ENCODE assay signal across 17 cellular contexts in the genomic region with DNA sequence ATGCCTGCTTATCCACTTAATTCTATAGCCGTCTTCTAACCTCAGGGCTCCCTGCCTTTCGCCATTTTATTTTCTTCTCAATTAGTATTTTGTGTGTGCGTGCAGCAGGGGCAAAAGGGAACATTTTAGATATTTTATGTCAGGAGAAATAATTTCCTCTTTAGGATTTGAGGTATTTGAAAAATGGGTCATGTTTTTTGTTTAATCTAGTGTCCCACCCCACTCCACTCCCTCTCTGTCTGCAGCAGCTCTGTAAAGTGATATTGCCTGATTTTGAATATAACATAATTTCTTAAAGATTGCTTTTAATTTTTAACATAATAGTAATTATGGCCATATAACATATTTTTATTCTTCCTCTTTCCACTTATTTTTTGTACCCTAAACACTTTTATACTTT.
DNase-seq lines count a peak whose midpoint lies in the region; ATAC-seq, FAIRE-seq and TF ChIP-seq lines count a peak whose summit lies in the region.
"Had no signal": no experiment of that assay in that cellular context is flagged by ENCODE, and none has a peak within 500 bp of the region (broad histone marks: within the 10 kb centered on the region; RNA-seq: fewer than 3 reads in every experiment).

No MANE protein-coding gene starts in this region.

- H2AK5ac ChIP-seq in IMR-90 (ENCODE audit: low read depth, low read length) = no peak overlapping the region

- 0 out of 3 replicates have a peak overlapping the region, but pooled peaks have one; percentile 64 for H2BK15ac ChIP-seq in IMR-90 (ENCODE audit: low read depth, low read length)

- H3K18ac ChIP-seq in IMR-90 (ENCODE audit: low read depth, low read length) = no peak overlapping the region

- H3K27me3 ChIP-seq in IMR-90 (ENCODE audit: control insufficient read depth, insufficient read depth, low read length) (no peaks in the 10 kb centered on the region), astrocyte (ENCODE audit: insufficient read depth, low read length) (no peaks in the 10 kb centered on the region), foreskin keratinocyte (no peaks in the 10 kb centered on the region), heart left ventricle (no peaks in the 10 kb centered on the region)

- H3K4me1 ChIP-seq in IMR-90 (ENCODE audit: control insufficient read depth, insufficient read depth, low read length) (peaks cover 7% of the 10 kb centered on the region), astrocyte (ENCODE audit: insufficient read depth, low read length) (peaks cover 16% of the 10 kb centered on the region), foreskin keratinocyte (peaks cover 28% of the 10 kb centered on the region), heart left ventricle (no peaks in the 10 kb centered on the region)

- TF ChIP-seq CTCF in IMR-90 (conservative IDR thresholded peaks at IDR 0.05; ENCODE audit: low read depth, low read length) (no peak), astrocyte (IDR thresholded peaks at IDR 0.05; ENCODE audit: insufficient read depth, low read depth, low read length) (no peak), foreskin keratinocyte (conservative IDR thresholded peaks at IDR 0.05) (no peak), heart left ventricle (IDR thresholded peaks at IDR 0.05) (no peak)

- TF ChIP-seq RAD21 in IMR-90 (IDR thresholded peaks at IDR 0.05; ENCODE audit: low read length) = no peak

- H3K9ac ChIP-seq in IMR-90 (ENCODE audit: low read depth, low read length) (no peak overlapping the region), astrocyte (ENCODE audit: low read length) (no peak overlapping the region)

- H3K4me3 Mint-ChIP-seq in astrocyte (ENCODE audit: unreplicated experiment) = no peak overlapping the region
- H3K4me3 Mint-ChIP-seq: CD14-positive monocyte, H9, T-cell had no signal

- H3K14ac ChIP-seq in IMR-90 (replicated peaks; ENCODE audit: low read depth, low read length) = no peak overlapping the region

- BruUV-seq in IMR-90 (replicated peaks; lab: Mats Ljungman, UMichigan) = no TSS peak

- no peaks in the 10 kb centered on the region for H4K20me1 ChIP-seq in IMR-90 (ENCODE audit: insufficient read depth, low read length)
- no peaks in the 10 kb centered on the region for H4K20me1 ChIP-seq in astrocyte (ENCODE audit: insufficient read depth, low read length)

- no peak overlapping the region for H3K23ac ChIP-seq in IMR-90 (ENCODE audit: low read depth, low read length)

- no peak overlapping the region for H3K4me2 ChIP-seq in IMR-90 (ENCODE audit: low read depth, low read length)
- no peak overlapping the region for H3K4me2 ChIP-seq in astrocyte (ENCODE audit: low read length)

- peak overlapping the region; percentile 54; the same call in 1 of the 2 replicates for H3K4ac ChIP-seq in IMR-90 (ENCODE audit: low read depth, low read length)

- H3K27ac ChIP-seq in IMR-90 (ENCODE audit: insufficient read depth, low read length) (no peak overlapping the region), astrocyte (ENCODE audit: low read depth, low read length) (no peak overlapping the region), foreskin keratinocyte (peak overlapping the region; percentile 58), heart left ventricle (no peak overlapping the region)

- ATAC-seq in IMR-90 (ENCODE audit: low read depth) (no peak), foreskin keratinocyte (no peak), heart left ventricle (no peak), GM21717 (IDR thresholded peaks at IDR 0.05; ENCODE audit: unreplicated experiment) (no peak), HG02759 (IDR thresholded peaks at IDR 0.05; ENCODE audit: unreplicated experiment) (no peak)
- ATAC-seq: T-cell had no signal

- H4K91ac ChIP-seq in IMR-90 (ENCODE audit: insufficient read depth, low read depth, low read length) = no peak overlapping the region; the same call in 1 of the 2 replicates

- H3K36me3 ChIP-seq in IMR-90 (ENCODE audit: control insufficient read depth, insufficient read depth, low read length) (no peaks in the 10 kb centered on the region), astrocyte (ENCODE audit: insufficient read depth, low read length) (no peaks in the 10 kb centered on the region), heart left ventricle (no peaks in the 10 kb centered on the region)

- H3K79me2 ChIP-seq in astrocyte (ENCODE audit: insufficient read depth, low read length) = no peaks in the 10 kb centered on the region

- peak overlapping the region; percentile 49 for H2BK20ac ChIP-seq in IMR-90 (ENCODE audit: low read depth, low read length)

- no peak overlapping the region for H4K5ac ChIP-seq in IMR-90 (ENCODE audit: low read depth, low read length)

- in situ Hi-C loops in IMR-90 (cut with MboI; ENCODE audit: low sequenced_read_pairs) = no loop called here

- POLR2A ChIA-PET in IMR-90 (lab: Charles Lee; ENCODE audit: unreplicated experiment) = no interaction called here

- CTCF ChIA-PET in IMR-90 (lab: Yijun Ruan, JAX) = no interaction called here

- H3K36me3 Mint-ChIP-seq in astrocyte (ENCODE audit: low read depth, unreplicated experiment) = no peaks in the 10 kb centered on the region
- H3K36me3 Mint-ChIP-seq: CD14-positive monocyte had no signal

- no peak overlapping the region for H3K27ac Mint-ChIP-seq in astrocyte (ENCODE audit: unreplicated experiment)
- H3K27ac Mint-ChIP-seq: CD14-positive monocyte, H9, T-cell had no signal

- H3K9me3 ChIP-seq in IMR-90 (ENCODE audit: control insufficient read depth, insufficient read depth, low read length) (no peaks in the 10 kb centered on the region), astrocyte (ENCODE audit: insufficient read depth, low read depth, low read length) (no peaks in the 10 kb centered on the region), heart left ventricle (no peaks in the 10 kb centered on the region)

- no peaks in the 10 kb centered on the region for H3K9me3 Mint-ChIP-seq in astrocyte (ENCODE audit: unreplicated experiment)
- H3K9me3 Mint-ChIP-seq: H9, T-cell had no signal

- H3K4me3 ChIP-seq in IMR-90 (ENCODE audit: insufficient read depth, low read depth, low read length) (no peak overlapping the region), astrocyte (ENCODE audit: insufficient read depth, low read depth, low read length) (no peak overlapping the region), heart left ventricle (no peak overlapping the region)

- TF ChIP-seq POLR2A in IMR-90 (IDR thresholded peaks at IDR 0.05; ENCODE audit: low read depth, low read length) = no peak
- no peak for TF ChIP-seq POLR2A in heart left ventricle (IDR thresholded peaks at IDR 0.05)

- intact Hi-C loops in IMR-90 (cut with micrococcal nuclease) = no loop called here
- intact Hi-C loops in heart left ventricle (cut with DNase I) = no loop called here

- FAIRE-seq in astrocyte (lab: Jason Lieb, UNC) = no peak
- FAIRE-seq: GM19239 had no signal

- H2BK120ac ChIP-seq in IMR-90 (ENCODE audit: low read depth, low read length) = peak overlapping the region; percentile 59; the same call in 1 of the 2 replicates

- no peak overlapping the region for H2AK9ac ChIP-seq in IMR-90 (replicated peaks; ENCODE audit: low read depth, low read length, poor library complexity)

- no peaks in the 10 kb centered on the region for H3K79me1 ChIP-seq in IMR-90 (ENCODE audit: low read depth in 1 of 2, low read length in 2 of 2)

- H3K56ac ChIP-seq in IMR-90 (ENCODE audit: extremely low read depth, insufficient read depth, low read length) = no peak overlapping the region

- 0 out of 4 replicates have a peak overlapping the region, but pooled peaks of 1 of the 2 experiments have one; percentile 12 for H4K8ac ChIP-seq in IMR-90 (ENCODE audit: low read depth in 2 of 2, low read length in 2 of 2)

- dilution Hi-C loops in IMR-90 (cut with HindIII; ENCODE audit: low sequenced_read_pairs, unreplicated experiment) = no loop called here

- no peak overlapping the region for H2BK5ac ChIP-seq in IMR-90 (ENCODE audit: low read depth, low read length, poor library complexity, severe bottlenecking)

- H2AFZ ChIP-seq in IMR-90 (replicated peaks; ENCODE audit: low read length, poor library complexity) (no peak overlapping the region), astrocyte (ENCODE audit: low read depth, low read length) (no peak overlapping the region)

- H3K27me3 Mint-ChIP-seq in astrocyte (ENCODE audit: low read depth, unreplicated experiment) = no peaks in the 10 kb centered on the region
- H3K27me3 Mint-ChIP-seq: T-cell had no signal

- H3K4me1 Mint-ChIP-seq in astrocyte (ENCODE audit: low read depth, unreplicated experiment) = peaks cover 27% of the 10 kb centered on the region
- H3K4me1 Mint-ChIP-seq: CD14-positive monocyte, T-cell had no signal

- DNase-seq in ELR (ENCODE audit: low read depth) (peak; percentile 42), IMR-90 (no peak), astrocyte (ENCODE audit: low read depth) (peak; percentile 12), foreskin keratinocyte (no peak), heart left ventricle (no peak), NCI-H2171 treated with DMSO at 0.1 percent for 48 hours (lab: John Stamatoyannopoulos, UW) (no peak)
- DNase-seq: AML-193, H9, NCI-H1105, NCI-H1694 treated with DMSO at 0.1 percent for 48 hours, NCI-H446, OCI-M1, T-cell had no signal

- no peaks in the 10 kb centered on the region for H3K9me1 ChIP-seq in IMR-90 (ENCODE audit: insufficient read depth, low read length)

- WGBS in IMR-90 (ENCODE audit: extremely low coverage in 2 of 2, insufficient read length in 1 of 2), 2 experiments = no CpG with 5 or more reads among the region's 3 CpGs
- whole genome bisulfite sequencing in heart left ventricle, 4 donors = 47 to 77% (median 62%) methylated on average over 3 of the region's 3 CpGs

TF ChIP-seq in IMR-90, 13 proteins besides CTCF, POLR2A, EP300 and RAD21:
- no peak for TF ChIP-seq MXI1 (IDR thresholded peaks at IDR 0.05; ENCODE audit: borderline replicate concordance, low read depth, low read length)

Comparison
In these comparisons a context has a peak if more than half of its experiments do, and no peak if none do; other contexts are left out.
1. DNase-seq: peak in ELR (single experiment) and astrocyte (single experiment); none in IMR-90 (single experiment), foreskin keratinocyte (0 of 2), heart left ventricle (0 of 5) and NCI-H2171 treated with DMSO at 0.1 percent for 48 hours (single experiment).